ENCODE assay signal across 11 cellular contexts in the genomic region with DNA sequence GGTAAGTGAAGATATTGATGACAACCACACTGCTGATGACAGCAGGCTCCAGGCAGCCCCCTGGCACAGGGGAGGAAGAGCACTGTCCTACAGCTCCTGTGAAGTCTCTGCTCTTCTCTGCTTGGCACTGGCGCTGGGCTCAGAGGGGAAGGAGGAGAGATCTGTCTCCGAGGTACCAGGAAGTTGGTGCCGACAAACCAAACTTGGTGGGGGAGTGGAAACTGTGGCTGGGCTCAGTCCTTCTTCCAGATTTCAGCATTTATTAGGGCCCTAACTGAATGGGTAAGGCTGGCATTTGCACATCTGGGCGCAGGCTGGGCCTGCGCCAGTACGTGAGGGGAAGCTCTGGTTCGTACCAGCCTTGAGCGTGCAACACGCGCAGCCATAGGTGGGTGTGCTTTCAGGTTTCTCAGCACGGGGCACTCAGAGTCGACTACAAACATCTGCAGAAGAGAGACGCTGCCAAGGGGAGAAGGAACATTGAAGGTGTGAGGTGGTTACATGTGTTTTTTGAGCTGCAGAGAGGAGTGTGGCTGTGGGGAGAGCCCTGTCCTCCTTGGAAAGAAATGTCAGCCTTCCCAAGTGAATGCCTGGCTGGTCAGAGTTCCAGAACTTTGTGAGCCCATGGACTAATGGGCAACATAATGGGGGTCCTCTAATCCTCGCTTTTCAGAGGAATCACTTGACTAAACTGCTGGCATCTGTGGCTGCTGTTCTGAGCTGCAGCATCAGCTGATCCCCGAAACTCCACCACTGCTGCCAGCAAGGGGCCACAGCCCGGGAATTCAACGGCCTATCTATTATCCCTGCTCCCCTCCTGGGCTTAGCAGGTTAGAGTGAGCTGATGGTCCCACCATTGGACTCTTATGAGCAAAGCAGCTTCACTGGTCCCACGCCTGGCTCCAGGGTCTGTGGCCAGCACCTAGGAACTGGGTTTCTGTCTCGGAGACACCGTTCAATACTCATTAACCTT. TPM values are rescaled to one million over a fixed set of nuclear protein-coding genes. Genes with fewer than 3 reads are reported as not detected.
A peak's percentile ranks its signal among the peaks of the same experiment; 100 is the strongest.
DNase-seq lines count a peak whose midpoint lies in the region; ATAC-seq and TF ChIP-seq lines count a peak whose summit lies in the region.
"Had no signal": no experiment of that assay in that cellular context is flagged by ENCODE, and none has a peak within 500 bp of the region (broad histone marks: within the 10 kb centered on the region; RNA-seq: fewer than 3 reads in every experiment).

No MANE protein-coding gene starts in this region.

- H3K4me1 Mint-ChIP-seq in IgD-negative memory B cell: peaks cover 0 to 2% (median 0%) of the 10 kb centered on the region in 3 donors
- H3K4me1 Mint-ChIP-seq in activated CD4-positive, alpha-beta memory T cell treated with anti-CD3 and anti-CD28 coated beads, Interleukin-2, amount 10 ng/mL, durations not matched to agents 7 days and 5 days: peaks cover 29% of the 10 kb centered on the region

- no peaks in the 10 kb centered on the region for H3K9me3 Mint-ChIP-seq in IgD-negative memory B cell
- no peaks in the 10 kb centered on the region for H3K9me3 Mint-ChIP-seq in activated CD4-positive, alpha-beta memory T cell treated with anti-CD3 and anti-CD28 coated beads, Interleukin-2, amount 10 ng/mL, durations not matched to agents 7 days and 5 days

- intact Hi-C loops in thyroid gland (cut with DNase I): no loop called here

- H3K4me3 Mint-ChIP-seq in IgD-negative memory B cell: peak overlapping the region in 3 of 4 donors; percentile 21 to 80 (median 63)
- H3K4me3 Mint-ChIP-seq in activated CD4-positive, alpha-beta memory T cell treated with anti-CD3 and anti-CD28 coated beads, Interleukin-2, amount 10 ng/mL, durations not matched to agents 7 days and 5 days: peak overlapping the region; percentile 12

- peaks cover 16% of the 10 kb centered on the region for H3K27me3 Mint-ChIP-seq in IgD-negative memory B cell
- peaks cover 6% of the 10 kb centered on the region for H3K27me3 Mint-ChIP-seq in activated CD4-positive, alpha-beta memory T cell treated with anti-CD3 and anti-CD28 coated beads, Interleukin-2, amount 10 ng/mL, durations not matched to agents 7 days and 5 days

- H3K36me3 ChIP-seq in thyroid gland: no peaks in the 10 kb centered on the region
- H3K36me3 ChIP-seq in mesendoderm (ENCODE audit: control insufficient read depth, insufficient read depth, low read length): no peaks in the 10 kb centered on the region
- H3K36me3 ChIP-seq: right atrium auricular region had no signal

- H3K27ac Mint-ChIP-seq in IgD-negative memory B cell: peak overlapping the region in 1 of 3 donors; percentile 81
- H3K27ac Mint-ChIP-seq in activated CD4-positive, alpha-beta memory T cell treated with anti-CD3 and anti-CD28 coated beads, Interleukin-2, amount 10 ng/mL, durations not matched to agents 7 days and 5 days: peak overlapping the region; percentile 2

- no peak overlapping the region for H2AK5ac ChIP-seq in mesendoderm (ENCODE audit: low read length)

- H4K8ac ChIP-seq in mesendoderm (ENCODE audit: low read depth, low read length): no peak overlapping the region

- no peak overlapping the region for H3K9ac ChIP-seq in mesendoderm (ENCODE audit: low read length)

- H3K27ac ChIP-seq in cingulate gyrus (ENCODE audit: low read depth, low read length): peak overlapping the region; percentile 82
- H3K27ac ChIP-seq in thyroid gland: no peak overlapping the region
- H3K27ac ChIP-seq in mesendoderm (ENCODE audit: low read depth, low read length): no peak overlapping the region
- H3K27ac ChIP-seq: right atrium auricular region, SK-N-MC had no signal

- H3K23ac ChIP-seq in mesendoderm (ENCODE audit: low read length): no peak overlapping the region

- POLR2A ChIA-PET in activated CD4-positive, alpha-beta memory T cell treated with anti-CD3 and anti-CD28 coated beads, Interleukin-2, amount 10 ng/mL, durations not matched to agents 7 days and 5 days (lab: Charles Lee): interaction anchor here (1.2 to 3.3 kb wide), 2 partner anchors 11 to 109 kb away, joined by 3 to 18 read pairs; partner anchors contain the start of gene CNNM3

- no peak overlapping the region for H2BK5ac ChIP-seq in mesendoderm (ENCODE audit: low read length)

- no peak overlapping the region for H2BK15ac ChIP-seq in mesendoderm (replicated peaks; ENCODE audit: low read depth)

- 82 to 87% methylated on average over 19 to 20 of the region's 20 CpGs for WGBS in thyroid gland, 2 donors
- no CpG with 5 or more reads among the region's 20 CpGs for WGBS in mesendoderm (ENCODE audit: extremely low coverage, insufficient coverage, low lambda C conversion rate)

- no peak overlapping the region for H3K18ac ChIP-seq in mesendoderm (ENCODE audit: low read length)

- no peak overlapping the region for H3K4me2 ChIP-seq in mesendoderm (ENCODE audit: low read length)

- no peaks in the 10 kb centered on the region for H3K36me3 Mint-ChIP-seq in IgD-negative memory B cell
- no peaks in the 10 kb centered on the region for H3K36me3 Mint-ChIP-seq in activated CD4-positive, alpha-beta memory T cell treated with anti-CD3 and anti-CD28 coated beads, Interleukin-2, amount 10 ng/mL, durations not matched to agents 7 days and 5 days (ENCODE audit: low read depth)

- no peaks in the 10 kb centered on the region for H3K79me2 ChIP-seq in mesendoderm (ENCODE audit: control insufficient read depth, insufficient read depth, low read length)

- H2BK120ac ChIP-seq in mesendoderm (ENCODE audit: low read depth, low read length): no peak overlapping the region

- no peak overlapping the region for H3K4ac ChIP-seq in mesendoderm (ENCODE audit: low read depth, low read length)

- H3K79me1 ChIP-seq in mesendoderm (ENCODE audit: low read length): no peaks in the 10 kb centered on the region

- TF ChIP-seq CTCF in thyroid gland (IDR thresholded peaks at IDR 0.05): no peak

- H3K27me3 ChIP-seq in thyroid gland (no peaks in the 10 kb centered on the region), mesendoderm (ENCODE audit: insufficient read depth, low read length, poor library complexity) (no peaks in the 10 kb centered on the region)
- H3K27me3 ChIP-seq: right atrium auricular region had no signal

- no peak for ATAC-seq in GM18505 (IDR thresholded peaks at IDR 0.05; ENCODE audit: unreplicated experiment)
- no peak for ATAC-seq in GM18861 (IDR thresholded peaks at IDR 0.05; ENCODE audit: unreplicated experiment)

- peak; percentile 35 for DNase-seq in activated CD4-positive, alpha-beta memory T cell treated with anti-CD3 and anti-CD28 coated beads, Interleukin-2, amount 10 ng/mL, durations not matched to agents 7 days and 5 days
- peak; percentile 25 to 31 for DNase-seq in stimulated activated CD4-positive, alpha-beta T cell treated with anti-CD3 and anti-CD28 coated beads, Interleukin-2, amount 100 ng/mL, for 24 hours
- DNase-seq in thyroid gland (no peak), mesendoderm (no peak)

- H3K4me3 ChIP-seq in thyroid gland (replicated peaks in 1 of 3) (no peak overlapping the region), mesendoderm (ENCODE audit: low read length) (no peak overlapping the region)
- H3K4me3 ChIP-seq: lung, right atrium auricular region, SK-N-MC had no signal

- no peaks in the 10 kb centered on the region for H3K9me3 ChIP-seq in thyroid gland
- H3K9me3 ChIP-seq: right atrium auricular region had no signal

- CTCF ChIA-PET in activated CD4-positive, alpha-beta memory T cell treated with anti-CD3 and anti-CD28 coated beads, Interleukin-2, amount 10 ng/mL, durations not matched to agents 7 days and 5 days (lab: Charles Lee): no interaction called here

- no peak overlapping the region for H4K5ac ChIP-seq in mesendoderm (ENCODE audit: low read length)

- TF ChIP-seq POLR2A in GM18505 (IDR thresholded peaks at IDR 0.05; ENCODE audit: borderline replicate concordance, extremely low read depth, insufficient read depth, insufficient read length): no peak
- TF ChIP-seq POLR2A in thyroid gland (IDR thresholded peaks at IDR 0.05): no peak

- H3K4me1 ChIP-seq in thyroid gland (peaks cover 6 to 15% of the 10 kb centered on the region in 2 donors), mesendoderm (ENCODE audit: control insufficient read depth, low read depth, low read length) (no peaks in the 10 kb centered on the region)

- H3K56ac ChIP-seq in mesendoderm (ENCODE audit: low read length): no peak overlapping the region

RNA-seq across cellular contexts. Expression of gene SEMA4C, which starts 55.2 kb away (rescaled TPM):
- polyA plus RNA-seq in IgD-negative memory B cell: 0.58 TPM
- 10 to 100 TPM; 22.2 to 22.5 TPM for total RNA-seq in activated CD4-positive, alpha-beta memory T cell treated with anti-CD3 and anti-CD28 coated beads, Interleukin-2, amount 10 ng/mL, durations not matched to agents 7 days and 5 days
- 10 to 100 TPM; 14.5 to 21.7 (median 19.3) TPM for total RNA-seq in thyroid gland
- polyA plus RNA-seq in mesendoderm (2013, experiment 1 of 2): 32.1 TPM
- 31.2 TPM for polyA plus RNA-seq in mesendoderm (2013, experiment 2 of 2)

Comparison
In these comparisons a context has a peak if more than half of its experiments do, and no peak if none do; other contexts are left out.
1. DNase-seq: peak in activated CD4-positive, alpha-beta memory T cell treated with anti-CD3 and anti-CD28 coated beads, Interleukin-2, amount 10 ng/mL, durations not matched to agents 7 days and 5 days (single experiment) and stimulated activated CD4-positive, alpha-beta T cell treated with anti-CD3 and anti-CD28 coated beads, Interleukin-2, amount 100 ng/mL, for 24 hours (2 of 2); none in thyroid gland (0 of 2) and mesendoderm (single experiment).